ENCODE assay signal across 1 cellular context in genomic region chr11:12248330-12248729, GRCh38.
TF ChIP-seq lines count a peak whose summit lies in the region.

No MANE protein-coding gene starts in this region.

TF ChIP-seq in GM23338, 12 proteins besides CTCF, POLR2A, EP300 and RAD21 (continued from another document):
- TF ChIP-seq ZNF462 (CRISPR knock-in tag; IDR thresholded peaks at IDR 0.05) (no peak), NANOG (IDR thresholded peaks at IDR 0.05; ENCODE audit: borderline replicate concordance) (no peak), POLR2AphosphoS5 (IDR thresholded peaks at IDR 0.05; ENCODE audit: low read depth) (no peak), ZNF114 (CRISPR knock-in tag; IDR thresholded peaks at IDR 0.05) (no peak), EZH2 (IDR thresholded peaks at IDR 0.05; ENCODE audit: low read depth, unreplicated experiment) (no peak), JUNB (IDR thresholded peaks at IDR 0.05; ENCODE audit: unreplicated experiment) (no peak), EZH2phosphoT487 (IDR thresholded peaks at IDR 0.05; ENCODE audit: unreplicated experiment) (no peak)
TF ChIP-seq in GM23338: peak in this region for 0.
